Comparison of ENCODE assay signal across 11 cellular contexts in genomic region chr12:124537525-124538193, GRCh38. TPM values are rescaled to one million over a fixed set of nuclear protein-coding genes. Genes with fewer than 3 reads are reported as not detected.
DNase-seq lines count a peak whose midpoint lies in the region; ATAC-seq, FAIRE-seq and TF ChIP-seq lines count a peak whose summit lies in the region.
"Had no signal": no experiment of that assay in that cellular context is flagged by ENCODE, and none has a peak within 500 bp of the region (broad histone marks: within the 10 kb centered on the region; RNA-seq: fewer than 3 reads in every experiment).

No MANE protein-coding gene starts in this region.

- no peak overlapping the region for H3K18ac ChIP-seq in H9 (ENCODE audit: insufficient read length, low read depth, low read length)

- H3K9me3 ChIP-seq in H9 (ENCODE audit: control insufficient read depth, low read depth, low read length) (no peaks in the 10 kb centered on the region), kidney (ENCODE audit: control insufficient read depth in 1 of 2, low read length in 2 of 2) (no peaks in the 10 kb centered on the region)

- H3K23ac ChIP-seq in H9 (ENCODE audit: insufficient read length, low read depth, low read length) = no peak overlapping the region

- H2BK120ac ChIP-seq in H9 (ENCODE audit: low read depth, low read length, poor library complexity, severe bottlenecking) = no peak overlapping the region

- intact Hi-C loops in kidney (cut with DNase I) = no loop called here
- intact Hi-C loops in sciatic nerve (cut with DNase I) = no loop called here

- no peak overlapping the region for H2BK20ac ChIP-seq in H9 (ENCODE audit: low read depth, low read length, poor library complexity, severe bottlenecking)

- H4K91ac ChIP-seq in H9 (ENCODE audit: insufficient read length, low read depth, low read length) = no peak overlapping the region

- H3K36me3 Mint-ChIP-seq in H9 (ENCODE audit: insufficient read depth in 1 of 3, low read depth in 3 of 3) (peaks cover 4 to 30% (median 20%) of the 10 kb centered on the region in 3 experiments; a peak in 6 of 7 replicates), brain (peaks cover 28% of the 10 kb centered on the region)

- peaks cover 40 to 50% of the 10 kb centered on the region in 2 experiments for H3K4me1 Mint-ChIP-seq in H9
- peaks cover 74% of the 10 kb centered on the region for H3K4me1 Mint-ChIP-seq in brain

- H3K4me3 Mint-ChIP-seq in H9 (no peak overlapping the region), brain (no peak overlapping the region)

- no peak overlapping the region for H2BK15ac ChIP-seq in H9 (ENCODE audit: low read depth, low read length)

- H3K56ac ChIP-seq in H9 (ENCODE audit: insufficient read length, low read depth, low read length) = no peak overlapping the region

- no peaks in the 10 kb centered on the region for H3K36me3 ChIP-seq in kidney (ENCODE audit: control insufficient read depth in 1 of 2, insufficient read depth in 2 of 2, low read length in 2 of 2)

- no peak overlapping the region for H3K9ac ChIP-seq in H9 (ENCODE audit: extremely low read depth, insufficient read length, low read length)
- peak overlapping the region in 1 of 2 donors; percentile 46 for H3K9ac ChIP-seq in kidney (ENCODE audit: low read length in 2 of 2)

- ATAC-seq in sciatic nerve = peak; percentile 12

- no peak overlapping the region for H3K14ac ChIP-seq in H9 (ENCODE audit: insufficient read depth, low read length)

- H4K5ac ChIP-seq in H9 (ENCODE audit: insufficient read length, low read depth, low read length) = no peak overlapping the region

- no peak for DNase-seq in H9
- peak; percentile 75 for DNase-seq in kidney
- no peak for DNase-seq in sciatic nerve (ENCODE audit: low spot score)
- DNase-seq in activated CD8-positive, alpha-beta memory T cell treated with anti-CD3 and anti-CD28 coated beads, Interleukin-2, amount 50 U/mL, for 48 hours = no peak
- DNase-seq in DMS114 treated with DMSO at 0.1 percent for 48 hours (lab: John Stamatoyannopoulos, UW; ENCODE audit: unreplicated experiment) = no peak
- no peak for DNase-seq in NCI-H1930 (lab: John Stamatoyannopoulos, UW)
- no peak for DNase-seq in NCI-H1105 treated with DMSO at 0.1 percent for 48 hours (lab: John Stamatoyannopoulos, UW)
- DNase-seq: NCI-H2227 treated with DMSO at 0.1 percent for 48 hours; stimulated activated naive CD4-positive, alpha-beta T cell treated with Interleukin-2 at 50 U/mL for 16 hours had no signal

- H2AFZ ChIP-seq in H9 (ENCODE audit: low read length) = no peak overlapping the region

- peaks cover 55% of the 10 kb centered on the region; the same call in 1 of the 2 replicates for H3K79me2 ChIP-seq in H9 (ENCODE audit: insufficient read depth, low read length)

- no peak overlapping the region for H2AK5ac ChIP-seq in H9 (ENCODE audit: insufficient read length, low read length)

- H3K23me2 ChIP-seq in H9 (ENCODE audit: insufficient read length, low read depth, low read length, poor library complexity, severe bottlenecking) = no peaks in the 10 kb centered on the region

- H3K27ac ChIP-seq in H9 (ENCODE audit: insufficient read length, low read depth, low read length) (no peak overlapping the region), kidney (ENCODE audit: low read depth in 2 of 2, low read length in 2 of 2) (peak overlapping the region; percentile 50 to 83)

- no peaks in the 10 kb centered on the region for H3K9me3 Mint-ChIP-seq in H9
- H3K9me3 Mint-ChIP-seq in brain = peaks cover 0 to 10% (median 0%) of the 10 kb centered on the region in 5 experiments

- FAIRE-seq in kidney (lab: Jason Lieb, UNC) = no peak
- FAIRE-seq: HTR-8/SVneo had no signal

- H3K27me3 ChIP-seq in H9 (ENCODE audit: insufficient read depth, low read length) = no peaks in the 10 kb centered on the region

- H3K27ac Mint-ChIP-seq in H9 = peak overlapping the region; percentile 74 to 93 (median 88); a peak in 4 of 7 replicates
- H3K27ac Mint-ChIP-seq in brain = peak overlapping the region in 4 of 5 experiments; percentile 90 to 94 (median 92)

- H3K27me3 Mint-ChIP-seq in H9 (ENCODE audit: low read depth) (no peaks in the 10 kb centered on the region), brain (no peaks in the 10 kb centered on the region)

- WGBS in H9 (ENCODE audit: extremely low coverage, insufficient read length, low lambda C conversion rate) = no CpG with 5 or more reads among the region's 12 CpGs

- TF ChIP-seq CTCF in H9 (conservative IDR thresholded peaks at IDR 0.05) = no peak
- TF ChIP-seq CTCF in brain (conservative IDR thresholded peaks at IDR 0.05) = no peak
- TF ChIP-seq CTCF in kidney (IDR thresholded peaks at IDR 0.05; ENCODE audit: borderline replicate concordance, extremely low read depth, insufficient read depth) = no peak

- no peak overlapping the region for H4K8ac ChIP-seq in H9 (replicated peaks; ENCODE audit: insufficient read length, low read depth, low read length)

- no peak overlapping the region for H3K4ac ChIP-seq in H9 (ENCODE audit: low read depth, low read length)

- H3K4me3 ChIP-seq in kidney (ENCODE audit: low read length in 2 of 2) = no peak overlapping the region

- H2BK5ac ChIP-seq in H9 (ENCODE audit: insufficient read length, low read length) = no peak overlapping the region

- no peak overlapping the region for H3T11ph ChIP-seq in H9 (ENCODE audit: low read length)

- H3K4me2 ChIP-seq in H9 (ENCODE audit: insufficient read depth, insufficient read length, low read length) = no peak overlapping the region

- H2BK12ac ChIP-seq in H9 (ENCODE audit: insufficient read length, low read depth, low read length) = no peak overlapping the region

- no peaks in the 10 kb centered on the region for H4K20me1 ChIP-seq in H9 (ENCODE audit: control insufficient read depth, insufficient read depth, insufficient read length)

- H3K79me1 ChIP-seq in H9 (ENCODE audit: insufficient read depth, low read depth, low read length, poor library complexity, severe bottlenecking) = peaks cover 6% of the 10 kb centered on the region

- H3K4me1 ChIP-seq in H9 (ENCODE audit: insufficient read depth, low read length) = peaks cover 7% of the 10 kb centered on the region; the same call in 1 of the 2 replicates
- H3K4me1 ChIP-seq in kidney (ENCODE audit: control insufficient read depth in 1 of 2, insufficient read depth in 1 of 2, low read depth in 1 of 2, low read length in 2 of 2) = peaks cover 19 to 43% of the 10 kb centered on the region in 2 donors

RNA-seq across cellular contexts. Expression of gene NCOR2, which starts 29.8 kb away (rescaled TPM):
- total RNA-seq in H9 (2021) = 220 and 226 TPM in 2 replicates
- 78.6 TPM for polyA plus RNA-seq in brain (ENCODE audit: insufficient read depth, low read depth, low replicate concordance)
- total RNA-seq in kidney = 205 TPM
- polyA plus RNA-seq in kidney (ENCODE audit: insufficient read depth, low read depth, low replicate concordance) = 18.7 TPM
- 345 TPM for total RNA-seq in sciatic nerve
